ENCODE assay signal across 2 cellular contexts in genomic region chr22:35970601-35971417, GRCh38.
TF ChIP-seq lines count a peak whose summit lies in the region.

No MANE protein-coding gene starts in this region.

TF ChIP-seq in GM23338, 12 proteins besides CTCF, POLR2A, EP300 and RAD21 (continued from another document):
- TF ChIP-seq, protein P1, sequence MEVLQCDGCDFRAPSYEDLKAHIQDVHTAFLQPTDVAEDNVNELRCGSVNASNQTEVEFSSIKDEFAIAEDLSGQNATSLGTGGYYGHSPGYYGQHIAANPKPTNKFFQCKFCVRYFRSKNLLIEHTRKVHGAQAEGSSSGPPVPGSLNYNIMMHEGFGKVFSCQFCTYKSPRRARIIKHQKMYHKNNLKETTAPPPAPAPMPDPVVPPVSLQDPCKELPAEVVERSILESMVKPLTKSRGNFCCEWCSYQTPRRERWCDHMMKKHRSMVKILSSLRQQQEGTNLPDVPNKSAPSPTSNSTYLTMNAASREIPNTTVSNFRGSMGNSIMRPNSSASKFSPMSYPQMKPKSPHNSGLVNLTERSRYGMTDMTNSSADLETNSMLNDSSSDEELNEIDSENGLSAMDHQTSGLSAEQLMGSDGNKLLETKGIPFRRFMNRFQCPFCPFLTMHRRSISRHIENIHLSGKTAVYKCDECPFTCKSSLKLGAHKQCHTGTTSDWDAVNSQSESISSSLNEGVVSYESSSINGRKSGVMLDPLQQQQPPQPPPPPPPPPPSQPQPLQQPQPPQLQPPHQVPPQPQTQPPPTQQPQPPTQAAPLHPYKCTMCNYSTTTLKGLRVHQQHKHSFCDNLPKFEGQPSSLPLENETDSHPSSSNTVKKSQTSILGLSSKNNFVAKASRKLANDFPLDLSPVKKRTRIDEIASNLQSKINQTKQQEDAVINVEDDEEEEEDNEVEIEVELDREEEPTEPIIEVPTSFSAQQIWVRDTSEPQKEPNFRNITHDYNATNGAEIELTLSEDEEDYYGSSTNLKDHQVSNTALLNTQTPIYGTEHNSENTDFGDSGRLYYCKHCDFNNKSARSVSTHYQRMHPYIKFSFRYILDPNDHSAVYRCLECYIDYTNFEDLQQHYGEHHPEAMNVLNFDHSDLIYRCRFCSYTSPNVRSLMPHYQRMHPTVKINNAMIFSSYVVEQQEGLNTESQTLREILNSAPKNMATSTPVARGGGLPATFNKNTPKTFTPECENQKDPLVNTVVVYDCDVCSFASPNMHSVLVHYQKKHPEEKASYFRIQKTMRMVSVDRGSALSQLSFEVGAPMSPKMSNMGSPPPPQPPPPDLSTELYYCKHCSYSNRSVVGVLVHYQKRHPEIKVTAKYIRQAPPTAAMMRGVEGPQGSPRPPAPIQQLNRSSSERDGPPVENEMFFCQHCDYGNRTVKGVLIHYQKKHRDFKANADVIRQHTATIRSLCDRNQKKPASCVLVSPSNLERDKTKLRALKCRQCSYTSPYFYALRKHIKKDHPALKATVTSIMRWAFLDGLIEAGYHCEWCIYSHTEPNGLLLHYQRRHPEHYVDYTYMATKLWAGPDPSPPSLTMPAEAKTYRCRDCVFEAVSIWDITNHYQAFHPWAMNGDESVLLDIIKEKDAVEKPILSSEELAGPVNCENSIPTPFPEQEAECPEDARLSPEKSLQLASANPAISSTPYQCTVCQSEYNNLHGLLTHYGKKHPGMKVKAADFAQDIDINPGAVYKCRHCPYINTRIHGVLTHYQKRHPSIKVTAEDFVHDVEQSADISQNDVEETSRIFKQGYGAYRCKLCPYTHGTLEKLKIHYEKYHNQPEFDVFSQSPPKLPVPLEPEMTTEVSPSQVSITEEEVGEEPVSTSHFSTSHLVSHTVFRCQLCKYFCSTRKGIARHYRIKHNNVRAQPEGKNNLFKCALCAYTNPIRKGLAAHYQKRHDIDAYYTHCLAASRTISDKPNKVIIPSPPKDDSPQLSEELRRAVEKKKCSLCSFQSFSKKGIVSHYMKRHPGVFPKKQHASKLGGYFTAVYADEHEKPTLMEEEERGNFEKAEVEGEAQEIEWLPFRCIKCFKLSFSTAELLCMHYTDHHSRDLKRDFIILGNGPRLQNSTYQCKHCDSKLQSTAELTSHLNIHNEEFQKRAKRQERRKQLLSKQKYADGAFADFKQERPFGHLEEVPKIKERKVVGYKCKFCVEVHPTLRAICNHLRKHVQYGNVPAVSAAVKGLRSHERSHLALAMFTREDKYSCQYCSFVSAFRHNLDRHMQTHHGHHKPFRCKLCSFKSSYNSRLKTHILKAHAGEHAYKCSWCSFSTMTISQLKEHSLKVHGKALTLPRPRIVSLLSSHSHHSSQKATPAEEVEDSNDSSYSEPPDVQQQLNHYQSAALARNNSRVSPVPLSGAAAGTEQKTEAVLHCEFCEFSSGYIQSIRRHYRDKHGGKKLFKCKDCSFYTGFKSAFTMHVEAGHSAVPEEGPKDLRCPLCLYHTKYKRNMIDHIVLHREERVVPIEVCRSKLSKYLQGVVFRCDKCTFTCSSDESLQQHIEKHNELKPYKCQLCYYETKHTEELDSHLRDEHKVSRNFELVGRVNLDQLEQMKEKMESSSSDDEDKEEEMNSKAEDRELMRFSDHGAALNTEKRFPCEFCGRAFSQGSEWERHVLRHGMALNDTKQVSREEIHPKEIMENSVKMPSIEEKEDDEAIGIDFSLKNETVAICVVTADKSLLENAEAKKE (CRISPR knock-in tag; IDR thresholded peaks at IDR 0.05): no peak
- TF ChIP-seq, protein P2, sequence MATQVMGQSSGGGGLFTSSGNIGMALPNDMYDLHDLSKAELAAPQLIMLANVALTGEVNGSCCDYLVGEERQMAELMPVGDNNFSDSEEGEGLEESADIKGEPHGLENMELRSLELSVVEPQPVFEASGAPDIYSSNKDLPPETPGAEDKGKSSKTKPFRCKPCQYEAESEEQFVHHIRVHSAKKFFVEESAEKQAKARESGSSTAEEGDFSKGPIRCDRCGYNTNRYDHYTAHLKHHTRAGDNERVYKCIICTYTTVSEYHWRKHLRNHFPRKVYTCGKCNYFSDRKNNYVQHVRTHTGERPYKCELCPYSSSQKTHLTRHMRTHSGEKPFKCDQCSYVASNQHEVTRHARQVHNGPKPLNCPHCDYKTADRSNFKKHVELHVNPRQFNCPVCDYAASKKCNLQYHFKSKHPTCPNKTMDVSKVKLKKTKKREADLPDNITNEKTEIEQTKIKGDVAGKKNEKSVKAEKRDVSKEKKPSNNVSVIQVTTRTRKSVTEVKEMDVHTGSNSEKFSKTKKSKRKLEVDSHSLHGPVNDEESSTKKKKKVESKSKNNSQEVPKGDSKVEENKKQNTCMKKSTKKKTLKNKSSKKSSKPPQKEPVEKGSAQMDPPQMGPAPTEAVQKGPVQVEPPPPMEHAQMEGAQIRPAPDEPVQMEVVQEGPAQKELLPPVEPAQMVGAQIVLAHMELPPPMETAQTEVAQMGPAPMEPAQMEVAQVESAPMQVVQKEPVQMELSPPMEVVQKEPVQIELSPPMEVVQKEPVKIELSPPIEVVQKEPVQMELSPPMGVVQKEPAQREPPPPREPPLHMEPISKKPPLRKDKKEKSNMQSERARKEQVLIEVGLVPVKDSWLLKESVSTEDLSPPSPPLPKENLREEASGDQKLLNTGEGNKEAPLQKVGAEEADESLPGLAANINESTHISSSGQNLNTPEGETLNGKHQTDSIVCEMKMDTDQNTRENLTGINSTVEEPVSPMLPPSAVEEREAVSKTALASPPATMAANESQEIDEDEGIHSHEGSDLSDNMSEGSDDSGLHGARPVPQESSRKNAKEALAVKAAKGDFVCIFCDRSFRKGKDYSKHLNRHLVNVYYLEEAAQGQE (IDR thresholded peaks at IDR 0.05; ENCODE audit: unreplicated experiment): no peak
- TF ChIP-seq EZH2 (IDR thresholded peaks at IDR 0.05; ENCODE audit: low read depth, unreplicated experiment): no peak
- TF ChIP-seq, protein P3, sequence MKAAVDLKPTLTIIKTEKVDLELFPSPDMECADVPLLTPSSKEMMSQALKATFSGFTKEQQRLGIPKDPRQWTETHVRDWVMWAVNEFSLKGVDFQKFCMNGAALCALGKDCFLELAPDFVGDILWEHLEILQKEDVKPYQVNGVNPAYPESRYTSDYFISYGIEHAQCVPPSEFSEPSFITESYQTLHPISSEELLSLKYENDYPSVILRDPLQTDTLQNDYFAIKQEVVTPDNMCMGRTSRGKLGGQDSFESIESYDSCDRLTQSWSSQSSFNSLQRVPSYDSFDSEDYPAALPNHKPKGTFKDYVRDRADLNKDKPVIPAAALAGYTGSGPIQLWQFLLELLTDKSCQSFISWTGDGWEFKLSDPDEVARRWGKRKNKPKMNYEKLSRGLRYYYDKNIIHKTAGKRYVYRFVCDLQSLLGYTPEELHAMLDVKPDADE (IDR thresholded peaks at IDR 0.05): no peak
- no peak for TF ChIP-seq NANOG (IDR thresholded peaks at IDR 0.05; ENCODE audit: borderline replicate concordance)
- no peak for TF ChIP-seq POLR2AphosphoS5 (IDR thresholded peaks at IDR 0.05; ENCODE audit: low read depth)
- TF ChIP-seq CREB1 (CRISPR knock-in tag; IDR thresholded peaks at IDR 0.05; ENCODE audit: low read depth): no peak
TF ChIP-seq in GM23338: peak in this region for 0.

TF ChIP-seq in SK-N-SH treated with all-trans-retinoic acid at 6 μM for 48 hours, 23 proteins besides CTCF, POLR2A, EP300 and RAD21 (continued from another document):
- TF ChIP-seq, protein P4, sequence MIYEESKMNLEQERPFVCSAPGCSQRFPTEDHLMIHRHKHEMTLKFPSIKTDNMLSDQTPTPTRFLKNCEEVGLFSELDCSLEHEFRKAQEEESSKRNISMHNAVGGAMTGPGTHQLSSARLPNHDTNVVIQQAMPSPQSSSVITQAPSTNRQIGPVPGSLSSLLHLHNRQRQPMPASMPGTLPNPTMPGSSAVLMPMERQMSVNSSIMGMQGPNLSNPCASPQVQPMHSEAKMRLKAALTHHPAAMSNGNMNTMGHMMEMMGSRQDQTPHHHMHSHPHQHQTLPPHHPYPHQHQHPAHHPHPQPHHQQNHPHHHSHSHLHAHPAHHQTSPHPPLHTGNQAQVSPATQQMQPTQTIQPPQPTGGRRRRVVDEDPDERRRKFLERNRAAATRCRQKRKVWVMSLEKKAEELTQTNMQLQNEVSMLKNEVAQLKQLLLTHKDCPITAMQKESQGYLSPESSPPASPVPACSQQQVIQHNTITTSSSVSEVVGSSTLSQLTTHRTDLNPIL (CRISPR knock-in tag; IDR thresholded peaks at IDR 0.05; ENCODE audit: low read depth): no peak
- TF ChIP-seq SNAI2 (CRISPR knock-in tag; IDR thresholded peaks at IDR 0.05) (no peak), CSDC2 (CRISPR knock-in tag; IDR thresholded peaks at IDR 0.05) (no peak)
